Comparison of ENCODE assay signal across 13 cellular contexts in the genomic region with DNA sequence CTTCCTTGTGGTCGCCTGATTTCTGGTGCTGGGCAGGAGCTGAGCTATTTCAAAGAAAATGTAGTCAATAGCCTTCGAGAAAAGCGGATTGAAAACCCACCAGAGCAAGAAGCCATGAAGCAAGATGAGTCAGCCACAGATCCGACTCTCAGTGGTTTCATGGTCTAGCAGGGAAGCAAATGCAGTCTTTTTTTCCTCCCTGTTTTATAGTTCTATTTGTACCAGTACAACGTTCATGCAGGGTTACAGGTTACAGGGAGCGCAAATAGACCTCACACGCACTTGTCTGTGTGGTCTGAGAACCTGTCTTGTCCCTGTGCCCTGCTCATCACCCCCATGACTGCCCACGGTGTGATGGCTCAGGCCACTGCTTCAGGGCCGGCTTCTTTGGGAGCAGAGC.
A peak's percentile ranks its signal among the peaks of the same experiment; 100 is the strongest.
DNase-seq lines count a peak whose midpoint lies in the region; ATAC-seq, FAIRE-seq and TF ChIP-seq lines count a peak whose summit lies in the region.
"Had no signal": no experiment of that assay in that cellular context is flagged by ENCODE, and none has a peak within 500 bp of the region (broad histone marks: within the 10 kb centered on the region; RNA-seq: fewer than 3 reads in every experiment).

No MANE protein-coding gene starts in this region.

- no peaks in the 10 kb centered on the region for H3K36me3 ChIP-seq in astrocyte (ENCODE audit: insufficient read depth, low read length)
- H3K36me3 ChIP-seq in tibial artery: no peaks in the 10 kb centered on the region
- H3K36me3 ChIP-seq in endodermal cell (ENCODE audit: control insufficient read depth, insufficient read depth, low read length): no peaks in the 10 kb centered on the region
- H3K36me3 ChIP-seq: breast epithelium had no signal

- DNase-seq in astrocyte (ENCODE audit: low read depth) (no peak), tibial artery (no peak), endodermal cell (no peak), HT-29 (ENCODE audit: low spot score) (no peak), frontal cortex (ENCODE audit: low spot score in 2 of 2) (no peak)
- DNase-seq: activated CD4-positive, alpha-beta T cell treated with anti-CD3 and anti-CD28 coated beads, Interleukin-2, amount 50 U/mL, for 48 hours; GOT3; midbrain had no signal

- H3K36me3 Mint-ChIP-seq in astrocyte (ENCODE audit: low read depth, unreplicated experiment) (peaks cover 1% of the 10 kb centered on the region), endodermal cell (ENCODE audit: low read depth) (no peaks in the 10 kb centered on the region)

- H3K9me3 Mint-ChIP-seq in astrocyte (ENCODE audit: unreplicated experiment): no peaks in the 10 kb centered on the region
- no peaks in the 10 kb centered on the region for H3K9me3 Mint-ChIP-seq in endodermal cell

- no peaks in the 10 kb centered on the region for H3K9me3 ChIP-seq in astrocyte (ENCODE audit: insufficient read depth, low read depth, low read length)
- no peaks in the 10 kb centered on the region for H3K9me3 ChIP-seq in tibial artery
- H3K9me3 ChIP-seq in endodermal cell (ENCODE audit: control insufficient read depth, low read length): no peaks in the 10 kb centered on the region
- H3K9me3 ChIP-seq: breast epithelium had no signal

- H3K4me1 ChIP-seq in astrocyte (ENCODE audit: insufficient read depth, low read length): peaks cover 6% of the 10 kb centered on the region
- no peaks in the 10 kb centered on the region for H3K4me1 ChIP-seq in tibial artery
- H3K4me1 ChIP-seq in endodermal cell (ENCODE audit: control insufficient read depth, insufficient read depth, low read length): no peaks in the 10 kb centered on the region
- H3K4me1 ChIP-seq: breast epithelium had no signal

- H3K27ac ChIP-seq in astrocyte (ENCODE audit: low read depth, low read length): no peak overlapping the region
- H3K27ac ChIP-seq in tibial artery: no peak overlapping the region
- no peak overlapping the region for H3K27ac ChIP-seq in endodermal cell (ENCODE audit: low read depth, low read length)
- H3K27ac ChIP-seq: breast epithelium, RWPE1 had no signal

- FAIRE-seq in astrocyte (lab: Jason Lieb, UNC): no peak
- FAIRE-seq in frontal cortex (lab: Jason Lieb, UNC): no peak

- 87 to 95% methylated on average over 6 to 9 of the region's 9 CpGs for WGBS in endodermal cell (ENCODE audit: insufficient coverage in 1 of 2, insufficient read length in 1 of 2), 2 experiments

- H3K27ac Mint-ChIP-seq in astrocyte (ENCODE audit: unreplicated experiment): no peak overlapping the region
- no peak overlapping the region for H3K27ac Mint-ChIP-seq in endodermal cell

- no peaks in the 10 kb centered on the region for H3K27me3 Mint-ChIP-seq in astrocyte (ENCODE audit: low read depth, unreplicated experiment)
- H3K27me3 Mint-ChIP-seq in endodermal cell (ENCODE audit: insufficient read depth): no peaks in the 10 kb centered on the region

- H3K27me3 ChIP-seq in astrocyte (ENCODE audit: insufficient read depth, low read length): no peaks in the 10 kb centered on the region
- H3K27me3 ChIP-seq in tibial artery: no peaks in the 10 kb centered on the region
- no peaks in the 10 kb centered on the region for H3K27me3 ChIP-seq in endodermal cell (ENCODE audit: control insufficient read depth, insufficient read depth, low read length, poor library complexity, severe bottlenecking)
- H3K27me3 ChIP-seq: breast epithelium had no signal

- H3K9ac ChIP-seq in astrocyte (ENCODE audit: low read length) (no peak overlapping the region), endodermal cell (ENCODE audit: extremely low read depth, low read length, poor library complexity, severe bottlenecking) (no peak overlapping the region)

- peak overlapping the region; percentile 7 for H2AFZ ChIP-seq in astrocyte (ENCODE audit: low read depth, low read length)

- no peak overlapping the region for H3K4me3 Mint-ChIP-seq in astrocyte (ENCODE audit: unreplicated experiment)
- H3K4me3 Mint-ChIP-seq in endodermal cell: no peak overlapping the region

- H3K79me2 ChIP-seq in astrocyte (ENCODE audit: insufficient read depth, low read length): no peaks in the 10 kb centered on the region

- H3K4me2 ChIP-seq in astrocyte (ENCODE audit: low read length): no peak overlapping the region

- peak; percentile 60 for ATAC-seq in GM18520 (IDR thresholded peaks at IDR 0.05; ENCODE audit: unreplicated experiment)
- peak; percentile 91 for ATAC-seq in GM21390 (IDR thresholded peaks at IDR 0.05; ENCODE audit: unreplicated experiment)
- ATAC-seq in HG03097 (IDR thresholded peaks at IDR 0.05; ENCODE audit: low FRiP score, unreplicated experiment): peak; percentile 69

- H4K20me1 ChIP-seq in astrocyte (ENCODE audit: insufficient read depth, low read length): no peaks in the 10 kb centered on the region

- H3K4me1 Mint-ChIP-seq in astrocyte (ENCODE audit: low read depth, unreplicated experiment) (peaks cover 12% of the 10 kb centered on the region), endodermal cell (no peaks in the 10 kb centered on the region)

- intact Hi-C loops in tibial artery (cut with DNase I; ENCODE audit: low total_unique reads): no loop called here

- H3K4me3 ChIP-seq in astrocyte (ENCODE audit: insufficient read depth, low read depth, low read length) (no peak overlapping the region), tibial artery (no peak overlapping the region), endodermal cell (ENCODE audit: low read length) (no peak overlapping the region)
- H3K4me3 ChIP-seq: breast epithelium had no signal

- no peak for TF ChIP-seq CTCF in astrocyte (IDR thresholded peaks at IDR 0.05; ENCODE audit: insufficient read depth, low read depth, low read length)
- no peak for TF ChIP-seq CTCF in tibial artery (IDR thresholded peaks at IDR 0.05)
- TF ChIP-seq CTCF in endodermal cell (conservative IDR thresholded peaks at IDR 0.05): no peak
